ENCODE assay signal across 10 cellular contexts in genomic region chrX:115591856-115592842, GRCh38. TPM values are rescaled to one million over a fixed set of nuclear protein-coding genes. Genes with fewer than 3 reads are reported as not detected.
A peak's percentile ranks its signal among the peaks of the same experiment; 100 is the strongest.
DNase-seq lines count a peak whose midpoint lies in the region; ATAC-seq and TF ChIP-seq lines count a peak whose summit lies in the region.
"Had no signal": no experiment of that assay in that cellular context is flagged by ENCODE, and none has a peak within 500 bp of the region (broad histone marks: within the 10 kb centered on the region; RNA-seq: fewer than 3 reads in every experiment).

No MANE protein-coding gene starts in this region.

- peak overlapping the region; percentile 7 for H2BK5ac ChIP-seq in IMR-90 (ENCODE audit: low read depth, low read length, poor library complexity, severe bottlenecking)

- POLR2A ChIA-PET in IMR-90 (lab: Charles Lee; ENCODE audit: unreplicated experiment) = no interaction called here

- no peak overlapping the region for H4K8ac ChIP-seq in IMR-90 (ENCODE audit: low read depth in 2 of 2, low read length in 2 of 2)

- no peaks in the 10 kb centered on the region for H3K4me1 Mint-ChIP-seq in natural killer cell treated with Interleukin-12 subunit alpha and Interleukin-12 subunit beta and Interleukin-15 and Interleukin-18, amount 100 ng/mL, for 72 hours (ENCODE audit: low read depth in 2 of 2)

- H3K9me3 Mint-ChIP-seq in natural killer cell treated with Interleukin-12 subunit alpha and Interleukin-12 subunit beta and Interleukin-15 and Interleukin-18, amount 100 ng/mL, for 72 hours = no peaks in the 10 kb centered on the region

- DNase-seq in IMR-90 = no peak
- DNase-seq in lung microvascular endothelial cell (ENCODE audit: low read depth in 2 of 2) = peak; percentile 36 to 46
- no peak for DNase-seq in upper lobe of right lung
- no peak for DNase-seq in ovary
- no peak for DNase-seq in natural killer cell treated with Interleukin-12 subunit alpha and Interleukin-12 subunit beta and Interleukin-15 and Interleukin-18, amount 100 ng/mL, for 72 hours (ENCODE audit: low spot score)
- no peak for DNase-seq in H4 (ENCODE audit: low spot score)
- DNase-seq: COR-L47, SHP77 treated with DMSO at 0.1 percent for 48 hours had no signal

- H3K27ac ChIP-seq in IMR-90 (ENCODE audit: insufficient read depth, low read length) (no peak overlapping the region), cingulate gyrus (ENCODE audit: low read depth, low read length) (peak overlapping the region; percentile 11), upper lobe of right lung (peak overlapping the region; percentile 63), ovary (no peak overlapping the region)

- H3K56ac ChIP-seq in IMR-90 (ENCODE audit: extremely low read depth, insufficient read depth, low read length) = no peak overlapping the region

- H2BK15ac ChIP-seq in IMR-90 (ENCODE audit: low read depth, low read length) = no peak overlapping the region

- no peak for TF ChIP-seq POLR2A in IMR-90 (IDR thresholded peaks at IDR 0.05; ENCODE audit: low read depth, low read length)
- TF ChIP-seq POLR2A in ovary (IDR thresholded peaks at IDR 0.05) = no peak

- H3K27me3 Mint-ChIP-seq in natural killer cell treated with Interleukin-12 subunit alpha and Interleukin-12 subunit beta and Interleukin-15 and Interleukin-18, amount 100 ng/mL, for 72 hours = peaks cover 0 to 22% of the 10 kb centered on the region in 2 donors

- CTCF ChIA-PET in IMR-90 (lab: Yijun Ruan, JAX) = interaction anchor here (1.0 kb wide), 1 partner anchor 89 kb away, joined by 4 read pairs; no protein-coding TSS in a partner anchor

- no peak overlapping the region for H3K4ac ChIP-seq in IMR-90 (ENCODE audit: low read depth, low read length)

- no peak overlapping the region for H2AK9ac ChIP-seq in IMR-90 (replicated peaks; ENCODE audit: low read depth, low read length, poor library complexity)

- no peak overlapping the region for H4K91ac ChIP-seq in IMR-90 (ENCODE audit: insufficient read depth, low read depth, low read length)

- ATAC-seq in IMR-90 (ENCODE audit: low read depth) (no peak), upper lobe of right lung (peak; percentile 31)
- no peak for ATAC-seq in natural killer cell treated with Interleukin-12 subunit alpha and Interleukin-12 subunit beta and Interleukin-15 and Interleukin-18, amount 100 ng/mL, for 72 hours
- ATAC-seq: sciatic nerve had no signal

- peaks cover 7% of the 10 kb centered on the region for H3K27me3 ChIP-seq in IMR-90 (ENCODE audit: control insufficient read depth, insufficient read depth, low read length)
- H3K27me3 ChIP-seq in upper lobe of right lung = no peaks in the 10 kb centered on the region
- no peaks in the 10 kb centered on the region for H3K27me3 ChIP-seq in ovary

- H3K4me3 ChIP-seq in IMR-90 (ENCODE audit: insufficient read depth, low read depth, low read length) = no peak overlapping the region
- no peak overlapping the region for H3K4me3 ChIP-seq in upper lobe of right lung
- no peak overlapping the region for H3K4me3 ChIP-seq in ovary

- TF ChIP-seq RAD21 in IMR-90 (IDR thresholded peaks at IDR 0.05; ENCODE audit: low read length) = no peak

- no peak overlapping the region for H2BK120ac ChIP-seq in IMR-90 (ENCODE audit: low read depth, low read length)

- H3K9me3 ChIP-seq in IMR-90 (ENCODE audit: control insufficient read depth, insufficient read depth, low read length) (no peaks in the 10 kb centered on the region), upper lobe of right lung (no peaks in the 10 kb centered on the region), ovary (no peaks in the 10 kb centered on the region)

- no peak overlapping the region for H3K23ac ChIP-seq in IMR-90 (ENCODE audit: low read depth, low read length)

- H3K4me2 ChIP-seq in IMR-90 (ENCODE audit: low read depth, low read length) = peak overlapping the region; percentile 78

- H3K36me3 ChIP-seq in IMR-90 (ENCODE audit: control insufficient read depth, insufficient read depth, low read length) = peaks cover 2% of the 10 kb centered on the region; the same call in 1 of the 2 replicates
- no peaks in the 10 kb centered on the region for H3K36me3 ChIP-seq in upper lobe of right lung
- no peaks in the 10 kb centered on the region for H3K36me3 ChIP-seq in ovary

- H4K20me1 ChIP-seq in IMR-90 (ENCODE audit: insufficient read depth, low read length) = no peaks in the 10 kb centered on the region; the same call in 1 of the 2 replicates

- in situ Hi-C loops in IMR-90 (cut with MboI; ENCODE audit: low sequenced_read_pairs) = no loop called here

- TF ChIP-seq CTCF in IMR-90 (conservative IDR thresholded peaks at IDR 0.05; ENCODE audit: low read depth, low read length) = no peak
- no peak for TF ChIP-seq CTCF in upper lobe of right lung (IDR thresholded peaks at IDR 0.05)
- no peak for TF ChIP-seq CTCF in ovary (IDR thresholded peaks at IDR 0.05)

- BruUV-seq in IMR-90 (replicated peaks; lab: Mats Ljungman, UMichigan) = no TSS peak

- WGBS in IMR-90 (ENCODE audit: extremely low coverage in 2 of 2, insufficient read length in 1 of 2), 2 experiments = no CpG with 5 or more reads among the region's 11 CpGs
- 45 to 50% (median 47%) methylated on average over 11 of the region's 11 CpGs for WGBS in ovary, 3 donors

- no peak overlapping the region for H3K14ac ChIP-seq in IMR-90 (replicated peaks; ENCODE audit: low read depth, low read length)

- H3K18ac ChIP-seq in IMR-90 (ENCODE audit: low read depth, low read length) = no peak overlapping the region; the same call in 1 of the 2 replicates

- H3K9me1 ChIP-seq in IMR-90 (ENCODE audit: insufficient read depth, low read length) = no peaks in the 10 kb centered on the region

- intact Hi-C loops in IMR-90 (cut with micrococcal nuclease) (no loop called here), upper lobe of right lung (cut with DNase I) (no loop called here), ovary (cut with DNase I) (no loop called here)

- H3K9ac ChIP-seq in IMR-90 (ENCODE audit: low read depth, low read length) = no peak overlapping the region

- H2AK5ac ChIP-seq in IMR-90 (ENCODE audit: low read depth, low read length) = no peak overlapping the region

- no peak overlapping the region for H3K4me3 Mint-ChIP-seq in natural killer cell treated with Interleukin-12 subunit alpha and Interleukin-12 subunit beta and Interleukin-15 and Interleukin-18, amount 100 ng/mL, for 72 hours

- dilution Hi-C loops in IMR-90 (cut with HindIII; ENCODE audit: low sequenced_read_pairs, unreplicated experiment) = no loop called here

- no peak overlapping the region for H2BK20ac ChIP-seq in IMR-90 (ENCODE audit: low read depth, low read length)

- no peak overlapping the region for H2AFZ ChIP-seq in IMR-90 (replicated peaks; ENCODE audit: low read length, poor library complexity)

- H3K36me3 Mint-ChIP-seq in natural killer cell treated with Interleukin-12 subunit alpha and Interleukin-12 subunit beta and Interleukin-15 and Interleukin-18, amount 100 ng/mL, for 72 hours = no peaks in the 10 kb centered on the region

- H3K27ac Mint-ChIP-seq in natural killer cell treated with Interleukin-12 subunit alpha and Interleukin-12 subunit beta and Interleukin-15 and Interleukin-18, amount 100 ng/mL, for 72 hours = no peak overlapping the region

- H3K79me1 ChIP-seq in IMR-90 (ENCODE audit: low read depth in 1 of 2, low read length in 2 of 2) = 0 out of 4 replicates have a peak, but pooled peaks cover 0 to 4% of the 10 kb centered on the region in 2 experiments

- H3K4me1 ChIP-seq in IMR-90 (ENCODE audit: control insufficient read depth, insufficient read depth, low read length) = peaks cover 11% of the 10 kb centered on the region; the same call in 1 of the 2 replicates
- H3K4me1 ChIP-seq in upper lobe of right lung = no peaks in the 10 kb centered on the region
- H3K4me1 ChIP-seq in ovary (ENCODE audit: insufficient read depth) = peaks cover 4% of the 10 kb centered on the region

- peak overlapping the region; percentile 36 for H4K5ac ChIP-seq in IMR-90 (ENCODE audit: low read depth, low read length)

- TF ChIP-seq EP300 in ovary (IDR thresholded peaks at IDR 0.05) = no peak

TF ChIP-seq in IMR-90, 13 proteins besides CTCF, POLR2A, EP300 and RAD21 (continues in another document):
- TF ChIP-seq FOS (IDR thresholded peaks at IDR 0.05; ENCODE audit: low read depth, low read length) (no peak), RFX5 (IDR thresholded peaks at IDR 0.05; ENCODE audit: low read depth, low read length) (no peak), RCOR1 (IDR thresholded peaks at IDR 0.05; ENCODE audit: insufficient replicate concordance, low read length) (no peak), NFE2L2 (IDR thresholded peaks at IDR 0.05; ENCODE audit: low read depth, low read length) (no peak), MAFK (IDR thresholded peaks at IDR 0.05; ENCODE audit: low read depth, low read length) (no peak), CEBPB (IDR thresholded peaks at IDR 0.05; ENCODE audit: low read depth, low read length) (no peak), BHLHE40 (IDR thresholded peaks at IDR 0.05; ENCODE audit: low read depth, low read length) (no peak), MXI1 (IDR thresholded peaks at IDR 0.05; ENCODE audit: borderline replicate concordance, low read depth, low read length) (no peak), SMC3 (IDR thresholded peaks at IDR 0.05; ENCODE audit: low read depth, low read length) (no peak), CHD1 (IDR thresholded peaks at IDR 0.05; ENCODE audit: low read depth, low read length) (no peak)
- TF ChIP-seq, protein P1, sequence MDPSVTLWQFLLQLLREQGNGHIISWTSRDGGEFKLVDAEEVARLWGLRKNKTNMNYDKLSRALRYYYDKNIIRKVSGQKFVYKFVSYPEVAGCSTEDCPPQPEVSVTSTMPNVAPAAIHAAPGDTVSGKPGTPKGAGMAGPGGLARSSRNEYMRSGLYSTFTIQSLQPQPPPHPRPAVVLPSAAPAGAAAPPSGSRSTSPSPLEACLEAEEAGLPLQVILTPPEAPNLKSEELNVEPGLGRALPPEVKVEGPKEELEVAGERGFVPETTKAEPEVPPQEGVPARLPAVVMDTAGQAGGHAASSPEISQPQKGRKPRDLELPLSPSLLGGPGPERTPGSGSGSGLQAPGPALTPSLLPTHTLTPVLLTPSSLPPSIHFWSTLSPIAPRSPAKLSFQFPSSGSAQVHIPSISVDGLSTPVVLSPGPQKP (IDR thresholded peaks at IDR 0.05; ENCODE audit: borderline replicate concordance, low read depth, low read length) = no peak

RNA-seq across cellular contexts. Expression of gene PLS3, which starts 31.2 kb away (rescaled TPM):
- 252 and 370 TPM in 2 replicates for total RNA-seq in IMR-90 (2012; rRNA removed)
- polyA plus RNA-seq in IMR-90 (2012; rRNA removed) = 123 and 158 TPM in 2 replicates
- polyA plus RNA-seq in IMR-90 (2012; cell fraction: cytosol; rRNA removed) = 14.7 and 45.1 TPM in 2 replicates
- 5.9 and 65.2 TPM in 2 replicates for polyA plus RNA-seq in IMR-90 (2012; cell fraction: nucleus; rRNA removed; ENCODE audit: low replicate concordance)
- 277 and 321 TPM in 2 replicates for total RNA-seq in lung microvascular endothelial cell
- 212 TPM for total RNA-seq in upper lobe of right lung
- total RNA-seq in ovary = 100 to 1,000 TPM in 4 of 7 donors, 10 to 100 TPM in 3; 60.9 to 152 (median 111) TPM
- 100 to 1,000 TPM; 111 to 171 TPM for polyA plus RNA-seq in ovary
- total RNA-seq in natural killer cell treated with Interleukin-12 subunit alpha and Interleukin-12 subunit beta and Interleukin-15 and Interleukin-18, amount 100 ng/mL, for 72 hours = under 1 TPM; 0.61 to 0.74 TPM
- total RNA-seq in H4 (2014; rRNA removed; shearing (Covaris generic)) = 126 and 161 TPM in 2 replicates

Comparison
In these comparisons a context has a peak if more than half of its experiments do, and no peak if none do; other contexts are left out.
1. DNase-seq: peak in lung microvascular endothelial cell (2 of 2); none in IMR-90 (single experiment), upper lobe of right lung (single experiment), ovary (0 of 5), natural killer cell treated with Interleukin-12 subunit alpha and Interleukin-12 subunit beta and Interleukin-15 and Interleukin-18, amount 100 ng/mL, for 72 hours (single experiment) and H4 (single experiment).
2. H3K27ac ChIP-seq: peak in cingulate gyrus (single experiment) and upper lobe of right lung (single experiment); none in IMR-90 (single experiment) and ovary (0 of 2).
3. RNA of gene PLS3, which starts 31.2 kb away (total RNA-seq): 277 to 321 TPM in lung microvascular endothelial cell, 252 to 370 TPM in IMR-90, 212 TPM in upper lobe of right lung (single experiment), 126 to 161 TPM in H4 and 60.9 to 152 TPM in ovary; 0.61 to 0.74 TPM in natural killer cell treated with Interleukin-12 subunit alpha and Interleukin-12 subunit beta and Interleukin-15 and Interleukin-18, amount 100 ng/mL, for 72 hours; every median in the first group is over 10 times any median in the second.